ENCODE assay signal across 8 cellular contexts in the genomic region with DNA sequence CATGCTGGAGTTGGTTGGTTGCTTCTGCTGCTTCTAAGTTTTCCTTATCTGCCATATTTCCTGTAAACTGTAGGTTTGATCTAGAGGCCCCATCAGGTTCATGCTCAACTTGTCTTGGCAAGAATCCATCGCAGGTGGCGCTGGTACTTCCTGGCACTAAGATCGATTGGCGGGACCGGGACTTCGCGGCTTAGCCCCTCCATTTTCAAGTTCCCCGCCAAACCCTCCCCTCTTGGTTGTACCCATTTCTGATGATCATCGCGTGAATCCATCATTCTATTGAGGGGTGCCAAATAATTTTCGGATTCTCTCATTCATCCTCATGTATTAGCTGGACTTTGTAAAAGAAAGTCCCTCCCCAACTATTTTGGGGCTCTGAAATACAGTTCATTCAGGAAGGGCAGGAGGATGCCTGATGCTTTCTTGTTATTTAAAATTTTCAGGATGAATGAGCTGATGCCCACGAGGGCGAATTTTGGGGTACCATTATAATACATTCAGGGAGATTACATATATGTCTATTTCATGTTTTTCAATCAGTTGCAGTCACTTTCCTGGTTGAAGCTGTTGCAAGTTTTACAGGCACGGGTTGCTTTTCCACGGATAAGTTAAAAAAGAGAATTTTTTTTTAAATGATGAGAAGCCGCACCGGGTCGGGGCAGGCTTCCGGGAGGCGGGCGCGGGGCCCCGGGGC. TPM values are rescaled to one million over a fixed set of nuclear protein-coding genes. Genes with fewer than 3 reads are reported as not detected.
DNase-seq lines count a peak whose midpoint lies in the region; ATAC-seq and TF ChIP-seq lines count a peak whose summit lies in the region.

No MANE protein-coding gene starts in this region.

- RAD21 ChIA-PET in HCT116 (lab: Charles Lee; ENCODE audit: low non-redundant PET in 1 of 2, low total read pairs in 2 of 2, uncharacterized antibody in 2 of 2, unreplicated experiment in 2 of 2), result no interaction called here

- H3K4me3 ChIP-seq in DND-41 (ENCODE audit: low read depth in 1 of 2, low read length in 2 of 2) (peak overlapping the region; percentile 13 to 76; a peak in 3 of 4 replicates), HCT116 (replicated peaks in 1 of 2; ENCODE audit: low read depth in 1 of 2, low read length in 2 of 2) (peak overlapping the region; percentile 42 to 61), iPS-20b (ENCODE audit: low read length) (peak overlapping the region; percentile 65)

- no peaks in the 10 kb centered on the region for H3K9me3 ChIP-seq in DND-41 (ENCODE audit: insufficient read depth, low read length, severe bottlenecking)
- H3K9me3 ChIP-seq in HCT116 (ENCODE audit: control insufficient read depth in 1 of 2, insufficient read depth in 1 of 2, low read depth in 1 of 2, low read length in 2 of 2), result no peaks in the 10 kb centered on the region
- no peaks in the 10 kb centered on the region for H3K9me3 ChIP-seq in iPS-20b (ENCODE audit: insufficient read depth, low read depth, low read length)

- no peaks in the 10 kb centered on the region for H3K27me3 ChIP-seq in DND-41 (ENCODE audit: insufficient read depth, low read length, poor library complexity)
- H3K27me3 ChIP-seq in HCT116 (ENCODE audit: insufficient read depth, low read length), result no peaks in the 10 kb centered on the region
- peaks cover 11% of the 10 kb centered on the region for H3K27me3 ChIP-seq in iPS-20b (ENCODE audit: insufficient read depth, low read length)

- H3K27ac ChIP-seq in DND-41 (ENCODE audit: low read length), result peak overlapping the region; percentile 81
- H3K27ac ChIP-seq in HCT116 (ENCODE audit: low read depth, low read length), result peak overlapping the region; percentile 74
- no peak overlapping the region for H3K27ac ChIP-seq in iPS-20b (ENCODE audit: low read length)

- intact Hi-C loops in HCT116 (cut with micrococcal nuclease), result loop anchor here (2.0 to 5.0 kb wide), 2 partner anchors 52 to 74 kb away; a partner anchor contains a TSS

- peak overlapping the region; percentile 85 for H3K27ac Mint-ChIP-seq in activated naive CD8-positive, alpha-beta T cell treated with anti-CD3 and anti-CD28 coated beads, Interleukin-2, amount 50 U/mL, for 24 hours

- no TSS peak for BruUV-seq in HCT116 (replicated peaks; lab: Mats Ljungman, UMichigan)

- peaks cover 51% of the 10 kb centered on the region for H3K4me1 ChIP-seq in DND-41 (ENCODE audit: insufficient read depth, low read length)
- H3K4me1 ChIP-seq in HCT116 (ENCODE audit: control insufficient read depth in 1 of 2, insufficient read depth in 2 of 2, low read length in 2 of 2), result peaks cover 10 to 34% of the 10 kb centered on the region in 2 experiments; a peak in 3 of 4 replicates
- peaks cover 10% of the 10 kb centered on the region; the same call in 1 of the 2 replicates for H3K4me1 ChIP-seq in iPS-20b (ENCODE audit: insufficient read depth, low read length)

- H3K27me3 Mint-ChIP-seq in activated naive CD8-positive, alpha-beta T cell treated with anti-CD3 and anti-CD28 coated beads, Interleukin-2, amount 50 U/mL, for 24 hours, result no peaks in the 10 kb centered on the region

- peaks cover 32% of the 10 kb centered on the region for H4K20me1 ChIP-seq in DND-41 (ENCODE audit: insufficient read depth, low read length)
- no peaks in the 10 kb centered on the region for H4K20me1 ChIP-seq in HCT116 (ENCODE audit: insufficient read depth)

- ATAC-seq in DND-41 (ENCODE audit: insufficient read depth, low read depth) (peak; percentile 64), HCT116 (peak; percentile 50)
- ATAC-seq in activated naive CD8-positive, alpha-beta T cell treated with anti-CD3 and anti-CD28 coated beads, Interleukin-2, amount 50 U/mL, for 24 hours, result peak; percentile 62

- no peak for TF ChIP-seq POLR2A in HCT116 (IDR thresholded peaks at IDR 0.05; ENCODE audit: borderline replicate concordance, extremely low read depth, insufficient read depth, insufficient read length)

- H3K4me2 ChIP-seq in DND-41 (ENCODE audit: insufficient read depth, low read length) (peak overlapping the region; percentile 83), HCT116 (ENCODE audit: low read length) (peak overlapping the region; percentile 93)

- TF ChIP-seq RAD21 in HCT116 (IDR thresholded peaks at IDR 0.05; ENCODE audit: low read depth), result no peak

- DNase-seq in DND-41 (peak; percentile 94), HCT116 (ENCODE audit: low read depth, low spot score) (peak; percentile 91), NCI-H1436 (lab: John Stamatoyannopoulos, UW) (peak; percentile 85), SW 1271 (lab: John Stamatoyannopoulos, UW) (peak; percentile 72 to 86), GM03348 (ENCODE audit: low spot score) (no peak)
- peak; percentile 87 for DNase-seq in activated naive CD8-positive, alpha-beta T cell treated with anti-CD3 and anti-CD28 coated beads, Interleukin-2, amount 50 U/mL, for 24 hours
- peak; percentile 80 to 84 (median 83) for DNase-seq in stimulated activated CD4-positive, alpha-beta T cell treated with anti-CD3 and anti-CD28 coated beads, Interleukin-12 subunit alpha, Interleukin-12 subunit beta, amount 100 ng/mL, for 48 hours (ENCODE audit: low read depth in 2 of 3, low spot score in 1 of 3)

- H2AFZ ChIP-seq in DND-41 (ENCODE audit: low read depth, low read length) (peak overlapping the region; percentile 83), HCT116 (ENCODE audit: low read depth, low read length, poor library complexity, severe bottlenecking) (peak overlapping the region; percentile 92)

- peak overlapping the region; percentile 85 for H3K4me3 Mint-ChIP-seq in activated naive CD8-positive, alpha-beta T cell treated with anti-CD3 and anti-CD28 coated beads, Interleukin-2, amount 50 U/mL, for 24 hours

- H3K36me3 Mint-ChIP-seq in activated naive CD8-positive, alpha-beta T cell treated with anti-CD3 and anti-CD28 coated beads, Interleukin-2, amount 50 U/mL, for 24 hours (ENCODE audit: low read depth), result peaks cover 9% of the 10 kb centered on the region

- POLR2A ChIA-PET in HCT116 (lab: Charles Lee), result no interaction called here

- H3K9me2 ChIP-seq in HCT116 (ENCODE audit: insufficient read depth), result no peaks in the 10 kb centered on the region

- peaks cover 53% of the 10 kb centered on the region for H3K79me2 ChIP-seq in DND-41 (ENCODE audit: insufficient read depth, low read length)
- H3K79me2 ChIP-seq in HCT116 (ENCODE audit: insufficient read depth, low read length), result peaks cover 49% of the 10 kb centered on the region

- CTCF ChIA-PET in HCT116 (lab: Charles Lee), result interaction anchor here (1.7 kb wide), 1 partner anchor 53 kb away, joined by 3 read pairs; no protein-coding TSS in a partner anchor

- peak overlapping the region; percentile 79 for H3K9ac ChIP-seq in DND-41 (ENCODE audit: low read depth, low read length)
- H3K9ac ChIP-seq in HCT116 (ENCODE audit: low read length), result peak overlapping the region; percentile 66
- peak overlapping the region; percentile 70; the same call in 1 of the 2 replicates for H3K9ac ChIP-seq in iPS-20b (ENCODE audit: low read depth, low read length)

- H3K36me3 ChIP-seq in DND-41 (ENCODE audit: insufficient read depth, low read length) (peaks cover 15% of the 10 kb centered on the region), HCT116 (ENCODE audit: control insufficient read depth in 1 of 2, insufficient read depth in 2 of 2, low read length in 2 of 2) (0 out of 4 replicates have a peak, but pooled peaks cover 0 to 3% of the 10 kb centered on the region in 2 experiments), iPS-20b (ENCODE audit: insufficient read depth, low read depth, low read length) (no peaks in the 10 kb centered on the region)

- TF ChIP-seq CTCF in DND-41 (IDR thresholded peaks at IDR 0.05; ENCODE audit: borderline replicate concordance, extremely low read depth, low read length, poor library complexity, severe bottlenecking) (peak; percentile 79), HCT116 (IDR thresholded peaks at IDR 0.05 in 2 of 3, conservative IDR thresholded peaks at IDR 0.05 in 1 of 3; ENCODE audit: borderline replicate concordance in 1 of 3, insufficient read depth in 1 of 3, low read depth in 2 of 3, low read length in 2 of 3) (peak in 2 of 3 experiments; percentile 54 to 56; a peak in 4 of 6 replicates)

- H3K9me3 Mint-ChIP-seq in activated naive CD8-positive, alpha-beta T cell treated with anti-CD3 and anti-CD28 coated beads, Interleukin-2, amount 50 U/mL, for 24 hours, result no peaks in the 10 kb centered on the region

- H3K4me1 Mint-ChIP-seq in activated naive CD8-positive, alpha-beta T cell treated with anti-CD3 and anti-CD28 coated beads, Interleukin-2, amount 50 U/mL, for 24 hours, result peaks cover 31% of the 10 kb centered on the region

TF ChIP-seq in HCT116, 20 proteins besides CTCF, POLR2A, EP300 and RAD21 (continues in another document):
- peak; percentile 76 for TF ChIP-seq CBX3 (IDR thresholded peaks at IDR 0.05; ENCODE audit: low read depth)
- TF ChIP-seq YY1 (IDR thresholded peaks at IDR 0.05; ENCODE audit: extremely low read depth, insufficient replicate concordance, low read depth, low read length), result peak; percentile 79
- TF ChIP-seq SP1 (IDR thresholded peaks at IDR 0.05; ENCODE audit: low read depth), result 0 out of 2 replicates have a peak, but pooled peaks have one; percentile 34
- TF ChIP-seq TCF7L2 (IDR thresholded peaks at IDR 0.05; ENCODE audit: borderline replicate concordance, extremely low read depth, insufficient read depth, insufficient read length), result no peak
- TF ChIP-seq ZFX (IDR thresholded peaks at IDR 0.05), result no peak
- peak; percentile 59 for TF ChIP-seq POLR2AphosphoS5 (IDR thresholded peaks at IDR 0.05; ENCODE audit: low read depth, low read length)
- TF ChIP-seq, protein P1, sequence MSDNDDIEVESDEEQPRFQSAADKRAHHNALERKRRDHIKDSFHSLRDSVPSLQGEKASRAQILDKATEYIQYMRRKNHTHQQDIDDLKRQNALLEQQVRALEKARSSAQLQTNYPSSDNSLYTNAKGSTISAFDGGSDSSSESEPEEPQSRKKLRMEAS (IDR thresholded peaks at IDR 0.05), result peak; percentile 91
- peak; percentile 33; the same call in 1 of the 2 replicates for TF ChIP-seq JUND (IDR thresholded peaks at IDR 0.05)

RNA-seq across cellular contexts. Expression of a gene that starts 0.4 kb away (rescaled TPM):
- total RNA-seq in HCT116 (2021; ENCODE audit: unreplicated experiment), result 40.1 TPM
- 12.1 and 15.6 TPM in 2 replicates for polyA plus RNA-seq in HCT116 (2012)

RNA-seq across cellular contexts. Expression of a gene that starts 4.1 kb away (rescaled TPM):
- total RNA-seq in HCT116 (2021; ENCODE audit: unreplicated experiment), result 42.6 TPM
- polyA plus RNA-seq in HCT116 (2012), result 18.7 and 21.0 TPM in 2 replicates
